Comparison of ENCODE assay signal across 18 cellular contexts in genomic region chr5:93076566-93076965, GRCh38.
A peak's percentile ranks its signal among the peaks of the same experiment; 100 is the strongest.
DNase-seq lines count a peak whose midpoint lies in the region; ATAC-seq and TF ChIP-seq lines count a peak whose summit lies in the region.
"Had no signal": no experiment of that assay in that cellular context is flagged by ENCODE, and none has a peak within 500 bp of the region (broad histone marks: within the 10 kb centered on the region; RNA-seq: fewer than 3 reads in every experiment).

No MANE protein-coding gene starts in this region.

- H3K9me2 ChIP-seq in HCT116 (ENCODE audit: insufficient read depth) = no peaks in the 10 kb centered on the region

- H2BK12ac ChIP-seq in H9 (ENCODE audit: insufficient read length, low read depth, low read length) = no peak overlapping the region

- H3K27ac ChIP-seq in HCT116 (ENCODE audit: low read depth, low read length) (peak overlapping the region; percentile 98; the same call in 1 of the 2 replicates), Panc1 (ENCODE audit: low read length) (peak overlapping the region; percentile 91), H9 (ENCODE audit: insufficient read length, low read depth, low read length) (no peak overlapping the region)
- H3K27ac ChIP-seq in CD8-positive, alpha-beta memory T cell (ENCODE audit: low read depth, low read length) = no peak overlapping the region
- H3K27ac ChIP-seq: BLaER1, Peyer's patch had no signal

- in situ Hi-C loops in Panc1 (cut with HindIII; ENCODE audit: low pct_unique_long_range_greater_than_20kb, low sequenced_read_pairs) = no loop called here

- no peak overlapping the region for H2BK15ac ChIP-seq in H9 (ENCODE audit: low read depth, low read length)

- H3K9me3 Mint-ChIP-seq in H9 = no peaks in the 10 kb centered on the region
- H3K9me3 Mint-ChIP-seq in CD8-positive, alpha-beta memory T cell = peaks cover 0 to 6% (median 0%) of the 10 kb centered on the region in 5 donors

- H2BK120ac ChIP-seq in H9 (ENCODE audit: low read depth, low read length, poor library complexity, severe bottlenecking) = no peak overlapping the region

- POLR2A ChIA-PET in HCT116 (lab: Charles Lee) (no interaction called here), Panc1 (lab: Charles Lee) (interaction anchor here (0.6 kb wide), 1 partner anchor 1017 kb away, joined by 3 read pairs; no protein-coding TSS in a partner anchor)
- POLR2A ChIA-PET in CD8-positive, alpha-beta memory T cell (lab: Charles Lee) = no interaction called here

- intact Hi-C loops in HCT116 (cut with micrococcal nuclease) (loop anchor here (5.0 to 10.0 kb wide), 4 partner anchors 118 to 721 kb away; partner anchors contain the start of genes NR2F1 and NR2F1-AS1), Panc1 (cut with micrococcal nuclease; ENCODE audit: unreplicated experiment) (loop anchor here (10.0 kb wide), 2 partner anchors 142 to 522 kb away; no protein-coding TSS in a partner anchor)

- no peak overlapping the region for H4K8ac ChIP-seq in H9 (replicated peaks; ENCODE audit: insufficient read length, low read depth, low read length)

- H3K27me3 Mint-ChIP-seq in H9 (ENCODE audit: low read depth) = no peaks in the 10 kb centered on the region
- H3K27me3 Mint-ChIP-seq in CD8-positive, alpha-beta memory T cell = no peaks in the 10 kb centered on the region
- H3K27me3 Mint-ChIP-seq: CD4-positive, alpha-beta T cell had no signal

- H4K20me1 ChIP-seq in HCT116 (ENCODE audit: insufficient read depth) (no peaks in the 10 kb centered on the region), H9 (ENCODE audit: control insufficient read depth, insufficient read depth, insufficient read length) (no peaks in the 10 kb centered on the region)
- H4K20me1 ChIP-seq: BLaER1 had no signal

- H3K4me1 ChIP-seq in HCT116 (ENCODE audit: control insufficient read depth in 1 of 2, insufficient read depth in 2 of 2, low read length in 2 of 2) = peaks cover 44 to 46% of the 10 kb centered on the region in 2 experiments
- H3K4me1 ChIP-seq in Panc1 (ENCODE audit: control insufficient read depth, insufficient read depth, low read length) = peaks cover 18% of the 10 kb centered on the region
- peaks cover 64% of the 10 kb centered on the region for H3K4me1 ChIP-seq in skeletal muscle satellite cell (ENCODE audit: control insufficient read depth, insufficient read depth, low read length)
- H3K4me1 ChIP-seq in H9 (ENCODE audit: insufficient read depth, low read length) = no peaks in the 10 kb centered on the region
- no peaks in the 10 kb centered on the region for H3K4me1 ChIP-seq in CD8-positive, alpha-beta memory T cell (ENCODE audit: insufficient read depth, low read length)
- H3K4me1 ChIP-seq: BLaER1, Peyer's patch had no signal

- H3K27me3 ChIP-seq in HCT116 (ENCODE audit: insufficient read depth, low read length) = no peaks in the 10 kb centered on the region
- H3K27me3 ChIP-seq in Panc1 (ENCODE audit: control insufficient read depth, insufficient read depth, low read length) = no peaks in the 10 kb centered on the region
- no peaks in the 10 kb centered on the region for H3K27me3 ChIP-seq in skeletal muscle satellite cell (ENCODE audit: control insufficient read depth, insufficient read depth, low read length)
- no peaks in the 10 kb centered on the region for H3K27me3 ChIP-seq in H9 (ENCODE audit: insufficient read depth, low read length)
- no peaks in the 10 kb centered on the region for H3K27me3 ChIP-seq in CD8-positive, alpha-beta memory T cell (ENCODE audit: insufficient read depth, low read length, poor library complexity, severe bottlenecking)
- H3K27me3 ChIP-seq: BLaER1, Peyer's patch had no signal

- no peak overlapping the region for H4K5ac ChIP-seq in H9 (ENCODE audit: insufficient read length, low read depth, low read length)

- no peak overlapping the region for H2BK5ac ChIP-seq in H9 (ENCODE audit: insufficient read length, low read length)

- H3K14ac ChIP-seq in H9 (ENCODE audit: insufficient read depth, low read length) = no peak overlapping the region

- H2BK20ac ChIP-seq in H9 (ENCODE audit: low read depth, low read length, poor library complexity, severe bottlenecking) = no peak overlapping the region

- BruUV-seq in HCT116 (replicated peaks; lab: Mats Ljungman, UMichigan) = no TSS peak
- no TSS peak for BruUV-seq in Panc1 (replicated peaks; lab: Mats Ljungman, UMichigan)

- H3K36me3 Mint-ChIP-seq in H9 (ENCODE audit: insufficient read depth in 1 of 3, low read depth in 3 of 3) = no peaks in the 10 kb centered on the region
- no peaks in the 10 kb centered on the region for H3K36me3 Mint-ChIP-seq in CD8-positive, alpha-beta memory T cell

- H3K9me3 ChIP-seq in HCT116 (ENCODE audit: control insufficient read depth in 1 of 2, insufficient read depth in 1 of 2, low read depth in 1 of 2, low read length in 2 of 2) (no peaks in the 10 kb centered on the region), Panc1 (ENCODE audit: control insufficient read depth, insufficient read depth, low read depth, low read length) (peaks cover 20% of the 10 kb centered on the region; the same call in 1 of the 2 replicates), skeletal muscle satellite cell (replicated peaks; ENCODE audit: low read length) (no peaks in the 10 kb centered on the region), H9 (ENCODE audit: control insufficient read depth, low read depth, low read length) (no peaks in the 10 kb centered on the region)
- H3K9me3 ChIP-seq in CD8-positive, alpha-beta memory T cell (ENCODE audit: low read length) = no peaks in the 10 kb centered on the region
- H3K9me3 ChIP-seq: BLaER1, Caco-2, Peyer's patch had no signal

- H3T11ph ChIP-seq in H9 (ENCODE audit: low read length) = no peak overlapping the region

- H2AK5ac ChIP-seq in H9 (ENCODE audit: insufficient read length, low read length) = no peak overlapping the region

- no peak overlapping the region for H3K27ac Mint-ChIP-seq in H9
- H3K27ac Mint-ChIP-seq in CD8-positive, alpha-beta memory T cell = no peak overlapping the region
- H3K27ac Mint-ChIP-seq: CD4-positive, alpha-beta T cell had no signal

- no peak for TF ChIP-seq RAD21 in HCT116 (IDR thresholded peaks at IDR 0.05; ENCODE audit: low read depth)

- RAD21 ChIA-PET in HCT116 (lab: Charles Lee; ENCODE audit: low non-redundant PET in 1 of 2, low total read pairs in 2 of 2, uncharacterized antibody in 2 of 2, unreplicated experiment in 2 of 2) = no interaction called here

- no peaks in the 10 kb centered on the region for H3K79me1 ChIP-seq in H9 (ENCODE audit: insufficient read depth, low read depth, low read length, poor library complexity, severe bottlenecking)

- WGBS in H9 (ENCODE audit: extremely low coverage, insufficient read length, low lambda C conversion rate) = no CpG with 5 or more reads among the region's 4 CpGs

- CTCF ChIA-PET in HCT116 (lab: Charles Lee) (interaction anchor here (1.0 to 1.4 kb wide), 2 partner anchors 15 to 361 kb away, joined by 3 read pairs; no protein-coding TSS in a partner anchor), Panc1 (lab: Charles Lee) (no interaction called here)
- CTCF ChIA-PET in CD8-positive, alpha-beta memory T cell (lab: Charles Lee) = no interaction called here

- no peak overlapping the region for H3K4ac ChIP-seq in H9 (ENCODE audit: low read depth, low read length)

- H3K36me3 ChIP-seq in HCT116 (ENCODE audit: control insufficient read depth in 1 of 2, insufficient read depth in 2 of 2, low read length in 2 of 2) (0 out of 4 replicates have a peak, but pooled peaks cover 0 to 2% of the 10 kb centered on the region in 2 experiments), Panc1 (ENCODE audit: control insufficient read depth, insufficient read depth, low read length) (no peaks in the 10 kb centered on the region; the same call in 1 of the 2 replicates), skeletal muscle satellite cell (ENCODE audit: insufficient read depth, low read length) (no peaks in the 10 kb centered on the region)
- no peaks in the 10 kb centered on the region for H3K36me3 ChIP-seq in CD8-positive, alpha-beta memory T cell (ENCODE audit: insufficient read depth, low read length)
- H3K36me3 ChIP-seq: BLaER1, Peyer's patch had no signal

- H3K9ac ChIP-seq in HCT116 (ENCODE audit: low read length) (no peak overlapping the region), skeletal muscle satellite cell (ENCODE audit: low read depth, low read length) (peak overlapping the region; percentile 0), H9 (ENCODE audit: extremely low read depth, insufficient read length, low read length) (no peak overlapping the region)
- H3K9ac ChIP-seq: BLaER1 had no signal

- TF ChIP-seq CTCF in HCT116 (IDR thresholded peaks at IDR 0.05 in 2 of 3, conservative IDR thresholded peaks at IDR 0.05 in 1 of 3; ENCODE audit: borderline replicate concordance in 1 of 3, insufficient read depth in 1 of 3, low read depth in 2 of 3, low read length in 2 of 3) = no peak
- TF ChIP-seq CTCF in Panc1 (IDR thresholded peaks at IDR 0.05) = no peak
- TF ChIP-seq CTCF in choroid plexus epithelial cell (conservative IDR thresholded peaks at IDR 0.05; ENCODE audit: low read depth, low read length) = peak; percentile 49
- TF ChIP-seq CTCF in H9 (conservative IDR thresholded peaks at IDR 0.05) = no peak

- H3K23me2 ChIP-seq in H9 (ENCODE audit: insufficient read length, low read depth, low read length, poor library complexity, severe bottlenecking) = no peaks in the 10 kb centered on the region

- H3K79me2 ChIP-seq in HCT116 (ENCODE audit: insufficient read depth, low read length) (no peaks in the 10 kb centered on the region), H9 (ENCODE audit: insufficient read depth, low read length) (no peaks in the 10 kb centered on the region)

- H3K4me2 ChIP-seq in HCT116 (ENCODE audit: low read length) (no peak overlapping the region), skeletal muscle satellite cell (ENCODE audit: low read length) (no peak overlapping the region), H9 (ENCODE audit: insufficient read depth, insufficient read length, low read length) (no peak overlapping the region)
- H3K4me2 ChIP-seq: BLaER1 had no signal

- no peak overlapping the region for H3K23ac ChIP-seq in H9 (ENCODE audit: insufficient read length, low read depth, low read length)

- no peak overlapping the region for H3K4me3 ChIP-seq in HCT116 (replicated peaks in 1 of 2; ENCODE audit: low read depth in 1 of 2, low read length in 2 of 2)
- H3K4me3 ChIP-seq in Panc1 (ENCODE audit: low read depth in 2 of 2, low read length in 2 of 2) = no peak overlapping the region
- H3K4me3 ChIP-seq in choroid plexus epithelial cell (ENCODE audit: low read depth, low read length) = no peak overlapping the region
- no peak overlapping the region for H3K4me3 ChIP-seq in skeletal muscle satellite cell (ENCODE audit: low read length)
- no peak overlapping the region for H3K4me3 ChIP-seq in CD8-positive, alpha-beta memory T cell (ENCODE audit: low read length)
- H3K4me3 ChIP-seq: BLaER1, Peyer's patch had no signal

- H3K4me1 Mint-ChIP-seq in H9 = no peaks in the 10 kb centered on the region
- no peaks in the 10 kb centered on the region for H3K4me1 Mint-ChIP-seq in CD8-positive, alpha-beta memory T cell

- H4K91ac ChIP-seq in H9 (ENCODE audit: insufficient read length, low read depth, low read length) = no peak overlapping the region

- no peak for TF ChIP-seq POLR2A in HCT116 (IDR thresholded peaks at IDR 0.05; ENCODE audit: borderline replicate concordance, extremely low read depth, insufficient read depth, insufficient read length)

- no peak for ATAC-seq in HCT116
- ATAC-seq in Panc1 = no peak
- no peak for ATAC-seq in GM18868 (IDR thresholded peaks at IDR 0.05; ENCODE audit: unreplicated experiment)
- ATAC-seq: HepG2 had no signal

- H3K18ac ChIP-seq in H9 (ENCODE audit: insufficient read length, low read depth, low read length) = no peak overlapping the region

- DNase-seq in HCT116 (ENCODE audit: low read depth, low spot score) (no peak), Panc1 (ENCODE audit: low read depth, low spot score) (no peak), choroid plexus epithelial cell (ENCODE audit: low read depth) (peak; percentile 85), H9 (no peak)
- no peak for DNase-seq in CD8-positive, alpha-beta memory T cell
- DNase-seq: ACHN; Caco-2; CD4-positive, alpha-beta T cell; KBM-7; NCI-H1092 treated with DMSO at 0.1 percent for 48 hours; NCI-H1436 treated with DMSO at 0.1 percent for 48 hours; NCI-H1930; NCI-H748 treated with DMSO at 0.1 percent for 48 hours; Peyer's patch had no signal

- no peak overlapping the region for H2AFZ ChIP-seq in HCT116 (ENCODE audit: low read depth, low read length, poor library complexity, severe bottlenecking)
- no peak overlapping the region for H2AFZ ChIP-seq in H9 (ENCODE audit: low read length)

- H3K56ac ChIP-seq in H9 (ENCODE audit: insufficient read length, low read depth, low read length) = no peak overlapping the region

- H3K4me3 Mint-ChIP-seq in H9 = no peak overlapping the region
- no peak overlapping the region for H3K4me3 Mint-ChIP-seq in CD8-positive, alpha-beta memory T cell
- H3K4me3 Mint-ChIP-seq: CD4-positive, alpha-beta T cell had no signal

Comparison
In these comparisons a context has a peak if more than half of its experiments do, and no peak if none do; other contexts are left out.
1. H3K27ac ChIP-seq: peak in HCT116 (single experiment) and Panc1 (single experiment); none in H9 (single experiment) and CD8-positive, alpha-beta memory T cell (single experiment).